Comparison of ENCODE assay signal across 1 cellular context in the genomic region with DNA sequence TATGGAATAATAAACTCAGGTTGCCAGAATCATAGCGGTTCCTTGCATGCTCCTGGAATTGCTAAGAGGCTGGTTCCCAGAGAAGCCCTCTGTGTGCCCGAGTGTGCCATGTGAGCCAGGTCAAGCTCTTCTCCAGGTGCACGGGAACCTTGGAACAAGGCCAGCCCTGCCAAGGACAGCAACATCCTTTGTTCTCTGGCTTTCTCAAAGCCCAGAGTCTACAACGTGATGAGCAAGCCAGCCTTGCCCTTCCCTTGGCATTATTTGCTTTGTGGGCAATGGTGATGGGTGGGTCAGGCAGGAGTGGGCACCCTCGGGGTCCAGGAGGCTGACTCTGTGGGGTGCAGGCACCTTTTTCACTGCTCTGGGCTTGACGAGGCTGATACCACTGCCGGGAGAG.
TF ChIP-seq lines count a peak whose summit lies in the region.

No MANE protein-coding gene starts in this region.

TF ChIP-seq in endothelial cell of umbilical vein, 7 proteins besides CTCF, POLR2A, EP300 and RAD21 (continued from another document):
- TF ChIP-seq MYC (IDR thresholded peaks at IDR 0.05; ENCODE audit: low read depth, low read length) (no peak), EZH2 (IDR thresholded peaks at IDR 0.05; ENCODE audit: borderline replicate concordance, low read depth, low read length, severe bottlenecking) (no peak), FOS (IDR thresholded peaks at IDR 0.05; ENCODE audit: borderline replicate concordance, insufficient read depth, low read length) (no peak)
- TF ChIP-seq, protein P1, sequence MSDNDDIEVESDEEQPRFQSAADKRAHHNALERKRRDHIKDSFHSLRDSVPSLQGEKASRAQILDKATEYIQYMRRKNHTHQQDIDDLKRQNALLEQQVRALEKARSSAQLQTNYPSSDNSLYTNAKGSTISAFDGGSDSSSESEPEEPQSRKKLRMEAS (IDR thresholded peaks at IDR 0.05; ENCODE audit: insufficient read depth, insufficient read length), result no peak
TF ChIP-seq in endothelial cell of umbilical vein: peak in this region for 1.
